9 cellular contexts compared by ENCODE assay signal in the genomic region with DNA sequence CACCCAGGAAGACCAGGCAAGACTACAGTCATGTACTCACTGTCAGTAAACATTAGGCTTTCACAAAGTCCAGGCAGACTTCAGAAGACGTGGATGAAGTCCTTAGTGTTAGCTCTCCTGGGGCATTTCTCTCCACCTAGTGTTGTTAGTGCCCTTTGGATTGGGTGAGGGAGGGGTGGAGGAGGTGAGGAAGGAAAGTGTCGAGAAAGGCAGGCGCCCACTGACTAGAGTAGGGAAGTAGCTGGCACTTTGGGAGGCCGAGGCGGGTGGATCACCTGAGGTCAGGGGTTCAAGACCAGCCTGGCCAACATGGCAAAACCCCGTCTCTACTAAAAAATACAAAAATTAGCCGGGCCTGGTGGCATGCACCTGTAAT. TPM values are rescaled to one million over a fixed set of nuclear protein-coding genes. Genes with fewer than 3 reads are reported as not detected.
DNase-seq lines count a peak whose midpoint lies in the region; ATAC-seq and TF ChIP-seq lines count a peak whose summit lies in the region.
"Not testable (repeated sequence)": the region's sequence is repeated elsewhere in the genome, so short reads cannot be mapped to it uniquely, and the experiment has no call there.
"Had no signal": no experiment of that assay in that cellular context is flagged by ENCODE, and none has a peak within 500 bp of the region (broad histone marks: within the 10 kb centered on the region; RNA-seq: fewer than 3 reads in every experiment).

No MANE protein-coding gene starts in this region.

- TF ChIP-seq POLR2A in transverse colon (IDR thresholded peaks at IDR 0.05), result not testable (repeated sequence)

- CTCF ChIA-PET in CD8-positive, alpha-beta memory T cell (lab: Charles Lee), result interaction anchor here (1.5 kb wide), 1 partner anchor 12 kb away, joined by 4 read pairs; no protein-coding TSS in a partner anchor

- POLR2A ChIA-PET in CD8-positive, alpha-beta memory T cell (lab: Charles Lee), result interaction anchor here (0.5 to 0.7 kb wide), 2 partner anchors 64 to 1214 kb away, joined by 3 to 4 read pairs; no protein-coding TSS in a partner anchor

- peaks cover 35 to 61% (median 43%) of the 10 kb centered on the region in 3 donors for H3K4me1 Mint-ChIP-seq in CD8-positive, alpha-beta memory T cell
- H3K4me1 Mint-ChIP-seq in activated naive CD4-positive, alpha-beta T cell treated with anti-CD3 and anti-CD28 coated beads, Interleukin-2, amount 50 U/mL, for 24 hours, result peaks cover 40% of the 10 kb centered on the region
- H3K4me1 Mint-ChIP-seq in effector memory CD8-positive, alpha-beta T cell (ENCODE audit: low read depth in 2 of 2), result peaks cover 34 to 45% of the 10 kb centered on the region in 2 donors
- peaks cover 25 to 63% of the 10 kb centered on the region in 2 donors for H3K4me1 Mint-ChIP-seq in natural killer cell

- not testable (repeated sequence) for H3K9me3 ChIP-seq in CD8-positive, alpha-beta memory T cell (ENCODE audit: low read length); mucosa of descending colon; transverse colon

- not testable (repeated sequence) for DNase-seq in CD8-positive, alpha-beta memory T cell; effector memory CD8-positive, alpha-beta T cell; natural killer cell
- DNase-seq in left colon, result peak in 1 of 2 donors; percentile 47
- DNase-seq in mucosa of descending colon, result peak in 2 of 3 donors; percentile 53 to 61
- peak; percentile 31 for DNase-seq in posterior vena cava (ENCODE audit: low spot score)
- DNase-seq in transverse colon, result peak; percentile 45

- H3K4me1 ChIP-seq in CD8-positive, alpha-beta memory T cell (ENCODE audit: insufficient read depth, low read length), result peaks cover 34% of the 10 kb centered on the region
- not testable (repeated sequence) for H3K4me1 ChIP-seq in mucosa of descending colon (ENCODE audit: low read depth)
- peaks cover 0 to 14% (median 5%) of the 10 kb centered on the region in 4 donors for H3K4me1 ChIP-seq in transverse colon

- intact Hi-C loops in left colon (cut with DNase I, micrococcal nuclease); mucosa of descending colon (cut with DNase I, micrococcal nuclease); natural killer cell (cut with micrococcal nuclease); posterior vena cava (cut with DNase I); transverse colon (cut with DNase I; ENCODE audit: low total_unique reads): not testable (repeated sequence)

- peak overlapping the region in 6 of 8 donors; percentile 14 to 84 (median 54) for H3K27ac Mint-ChIP-seq in CD8-positive, alpha-beta memory T cell
- H3K27ac Mint-ChIP-seq in activated naive CD4-positive, alpha-beta T cell treated with anti-CD3 and anti-CD28 coated beads, Interleukin-2, amount 50 U/mL, for 24 hours, result peak overlapping the region; percentile 24
- peak overlapping the region; percentile 69 to 76 for H3K27ac Mint-ChIP-seq in effector memory CD8-positive, alpha-beta T cell
- H3K27ac Mint-ChIP-seq in natural killer cell, result peak overlapping the region in 1 of 2 donors; percentile 23

- not testable (repeated sequence) for TF ChIP-seq CTCF in mucosa of descending colon (IDR thresholded peaks at IDR 0.05); natural killer cell (IDR thresholded peaks at IDR 0.05); transverse colon (IDR thresholded peaks at IDR 0.05)

- not testable (repeated sequence) for H3K27ac ChIP-seq in CD8-positive, alpha-beta memory T cell (ENCODE audit: low read depth, low read length)
- H3K27ac ChIP-seq in transverse colon, result peak overlapping the region; percentile 17 to 51 (median 41)

- not testable (repeated sequence) for ATAC-seq in effector memory CD8-positive, alpha-beta T cell (replicated peaks); natural killer cell
- ATAC-seq in left colon, result peak; percentile 85
- peak; percentile 74 for ATAC-seq in mucosa of descending colon

- H3K36me3 ChIP-seq in CD8-positive, alpha-beta memory T cell (ENCODE audit: insufficient read depth, low read length); mucosa of descending colon (ENCODE audit: low read depth); transverse colon: not testable (repeated sequence)

- WGBS in transverse colon (ENCODE audit: low coverage in 1 of 2), 2 donors, result 62 to 80% methylated on average over 6 to 7 of the region's 7 CpGs

- TF ChIP-seq EP300 in transverse colon (IDR thresholded peaks at IDR 0.05; ENCODE audit: low read depth), result not testable (repeated sequence)

- not testable (repeated sequence) for H3K4me3 ChIP-seq in CD8-positive, alpha-beta memory T cell (ENCODE audit: low read length); mucosa of descending colon; transverse colon

- not testable (repeated sequence) for H3K27me3 Mint-ChIP-seq in CD8-positive, alpha-beta memory T cell; activated naive CD4-positive, alpha-beta T cell treated with anti-CD3 and anti-CD28 coated beads, Interleukin-2, amount 50 U/mL, for 24 hours; effector memory CD8-positive, alpha-beta T cell
- peaks cover 0 to 14% of the 10 kb centered on the region in 2 donors for H3K27me3 Mint-ChIP-seq in natural killer cell (ENCODE audit: low read depth in 2 of 2)

- in situ Hi-C loops in transverse colon (cut with MboI; ENCODE audit: low pct_ligation_motif_present in 1 of 4, low pct_unique_long_range_greater_than_20kb in 1 of 4, low sequenced_read_pairs in 3 of 4), result loop anchor here in 1 of 4 donors (25.0 kb wide), 1 partner anchor 94 kb away; no protein-coding TSS in a partner anchor

- peaks cover 0 to 21% (median 0%) of the 10 kb centered on the region in 3 donors for H3K36me3 Mint-ChIP-seq in CD8-positive, alpha-beta memory T cell
- H3K36me3 Mint-ChIP-seq in activated naive CD4-positive, alpha-beta T cell treated with anti-CD3 and anti-CD28 coated beads, Interleukin-2, amount 50 U/mL, for 24 hours; natural killer cell: not testable (repeated sequence)
- peaks cover 11% of the 10 kb centered on the region for H3K36me3 Mint-ChIP-seq in effector memory CD8-positive, alpha-beta T cell (ENCODE audit: insufficient read depth)

- H3K4me3 Mint-ChIP-seq in CD8-positive, alpha-beta memory T cell, result peak overlapping the region in 1 of 7 donors; percentile 20
- not testable (repeated sequence) for H3K4me3 Mint-ChIP-seq in activated naive CD4-positive, alpha-beta T cell treated with anti-CD3 and anti-CD28 coated beads, Interleukin-2, amount 50 U/mL, for 24 hours
- H3K4me3 Mint-ChIP-seq in effector memory CD8-positive, alpha-beta T cell, result peak overlapping the region in 1 of 2 donors; percentile 53
- H3K4me3 Mint-ChIP-seq in natural killer cell, result peak overlapping the region; percentile 19

- H3K27me3 ChIP-seq in CD8-positive, alpha-beta memory T cell (ENCODE audit: insufficient read depth, low read length, poor library complexity, severe bottlenecking); transverse colon: not testable (repeated sequence)

- not testable (repeated sequence) for H3K9me3 Mint-ChIP-seq in CD8-positive, alpha-beta memory T cell; activated naive CD4-positive, alpha-beta T cell treated with anti-CD3 and anti-CD28 coated beads, Interleukin-2, amount 50 U/mL, for 24 hours; effector memory CD8-positive, alpha-beta T cell; natural killer cell

RNA-seq across cellular contexts. Expression of a gene that starts 20.1 kb away (rescaled TPM):
- total RNA-seq in CD8-positive, alpha-beta memory T cell, result 1 to 10 TPM; 3.2 to 4.4 TPM
- 34.4 TPM for polyA plus RNA-seq in CD8-positive, alpha-beta memory T cell
- total RNA-seq in left colon (10 to 100 TPM in 1 of 2 donors, 1 to 10 TPM in 1; 5.0 to 10.3 TPM), mucosa of descending colon (10 to 100 TPM in 2 of 3 donors, 1 to 10 TPM in 1; 4.8 to 12.6 (median 10.8) TPM), natural killer cell (10 to 100 TPM; 28.3 to 51.3 (median 49.9) TPM), posterior vena cava (1 to 10 TPM; 1.7 to 4.4 TPM), transverse colon (10 to 100 TPM in 1 of 4 donors, 1 to 10 TPM in 3; 3.7 to 13.5 (median 7.4) TPM)
- total RNA-seq: Caco-2 had no signal

RNA-seq across cellular contexts. Expression of a gene that starts 56.4 kb away (rescaled TPM):
- total RNA-seq in CD8-positive, alpha-beta memory T cell, result 1 to 10 TPM in 1 of 2 experiments, under 1 TPM in 1; 0.81 to 1.2 TPM
- 0.58 TPM for polyA plus RNA-seq in CD8-positive, alpha-beta memory T cell
- total RNA-seq in left colon (10 to 100 TPM; 41.7 to 52.2 TPM), mucosa of descending colon (10 to 100 TPM; 15.0 to 41.7 (median 30.8) TPM), natural killer cell (not detected), posterior vena cava (1 to 10 TPM; 1.2 to 2.0 TPM), transverse colon (10 to 100 TPM in 3 of 4 donors, 1 to 10 TPM in 1; 5.2 to 61.1 (median 28.9) TPM)
